ENCODE assay signal across 8 cellular contexts in the genomic region with DNA sequence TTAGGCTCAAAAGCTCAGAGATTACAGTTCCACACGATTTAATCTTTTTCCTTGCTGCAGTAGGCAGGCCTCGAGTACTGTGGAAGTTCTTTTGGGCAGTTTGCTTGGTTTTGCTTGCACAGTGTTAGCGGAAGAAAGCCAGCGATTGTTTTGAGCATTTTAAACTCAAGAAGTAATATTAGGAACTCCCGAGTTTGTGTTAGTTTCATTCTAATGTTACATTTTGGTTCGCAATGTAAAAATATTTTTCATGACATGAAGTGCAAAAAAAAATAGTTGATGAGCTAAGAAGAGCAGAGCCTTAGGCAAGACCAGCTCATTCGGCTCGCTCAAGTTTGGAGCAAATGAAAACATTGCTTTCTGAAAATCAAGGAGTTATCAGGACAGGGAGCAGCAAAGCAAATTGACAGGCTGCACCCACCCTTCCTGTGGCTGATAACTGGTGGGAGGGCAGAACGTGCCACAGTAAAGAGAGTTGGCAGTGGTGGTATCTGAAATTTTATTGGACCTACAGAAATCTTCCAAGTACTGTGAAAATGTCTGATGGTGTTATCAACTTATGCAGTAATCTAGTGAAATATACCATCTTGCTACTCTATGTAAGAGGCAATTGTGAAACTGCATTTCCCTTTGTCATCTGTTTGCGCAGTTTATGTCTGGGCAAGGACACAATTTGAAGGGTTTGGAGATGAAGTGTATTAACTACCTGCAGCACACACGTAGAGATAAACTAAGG. TPM values are rescaled to one million over a fixed set of nuclear protein-coding genes. Genes with fewer than 3 reads are reported as not detected.
A peak's percentile ranks its signal among the peaks of the same experiment; 100 is the strongest.
DNase-seq lines count a peak whose midpoint lies in the region; ATAC-seq and TF ChIP-seq lines count a peak whose summit lies in the region.

No MANE protein-coding gene starts in this region.

- H3K27me3 Mint-ChIP-seq in activated CD4-positive, alpha-beta T cell treated with anti-CD3 and anti-CD28 coated beads, Interleukin-2, amount 10 ng/mL, durations not matched to agents 7 days and 5 days = peaks cover 4% of the 10 kb centered on the region
- H3K27me3 Mint-ChIP-seq in activated B cell treated with CpG ODN at 0.5 μM for 24 hours = no peaks in the 10 kb centered on the region
- H3K27me3 Mint-ChIP-seq in stimulated activated naive B cell treated with anti-CD40 and anti-IgM and Interleukin-4, amounts not matched to agents 10 μg/mL and 1 μg/mL and 100 μg/mL, for 72 hours = no peaks in the 10 kb centered on the region

- intact Hi-C loops in activated B cell treated with CpG ODN at 0.5 μM for 24 hours (cut with micrococcal nuclease) = loop anchor here (1.0 to 10.0 kb wide), 5 partner anchors 11 to 859 kb away; a partner anchor contains a TSS
- intact Hi-C loops in right cardiac atrium (cut with DNase I) = loop anchor here in 3 of 4 donors (5.0 to 10.0 kb wide), 3 partner anchors 59 to 149 kb away; no protein-coding TSS in a partner anchor

- peaks cover 19% of the 10 kb centered on the region for H3K36me3 Mint-ChIP-seq in activated CD4-positive, alpha-beta T cell treated with anti-CD3 and anti-CD28 coated beads, Interleukin-2, amount 10 ng/mL, durations not matched to agents 7 days and 5 days (ENCODE audit: low read depth)
- peaks cover 9% of the 10 kb centered on the region for H3K36me3 Mint-ChIP-seq in activated B cell treated with CpG ODN at 0.5 μM for 24 hours (ENCODE audit: low read depth)
- H3K36me3 Mint-ChIP-seq in stimulated activated naive B cell treated with anti-CD40 and anti-IgM and Interleukin-4, amounts not matched to agents 10 μg/mL and 1 μg/mL and 100 μg/mL, for 72 hours = peaks cover 3 to 6% of the 10 kb centered on the region in 2 donors

- TF ChIP-seq CTCF in activated B cell treated with CpG ODN at 0.5 μM for 24 hours (IDR thresholded peaks at IDR 0.05) = no peak

- ATAC-seq in activated B cell treated with CpG ODN at 0.5 μM for 24 hours (ENCODE audit: low read depth) (no peak), right cardiac atrium (peak in 1 of 2 donors; percentile 11), GM18511 (IDR thresholded peaks at IDR 0.05; ENCODE audit: unreplicated experiment) (no peak)
- ATAC-seq in stimulated activated naive B cell treated with anti-CD40 and anti-IgM and Interleukin-4, amounts not matched to agents 10 μg/mL and 1 μg/mL and 100 μg/mL, for 72 hours (replicated peaks) = no peak

- CTCF ChIA-PET in activated CD4-positive, alpha-beta T cell treated with anti-CD3 and anti-CD28 coated beads, Interleukin-2, amount 10 ng/mL, durations not matched to agents 7 days and 5 days (lab: Charles Lee) = interaction anchor here (0.8 to 2.7 kb wide), 5 partner anchors 13 to 342 kb away, joined by 3 to 7 read pairs (median 5); no protein-coding TSS in a partner anchor
- CTCF ChIA-PET in activated B cell treated with CpG ODN at 0.5 μM for 24 hours (lab: Charles Lee) = interaction anchor here (3.0 to 3.5 kb wide), 2 partner anchors 57 to 143 kb away, joined by 17 to 18 read pairs; no protein-coding TSS in a partner anchor

- H3K4me1 Mint-ChIP-seq in activated CD4-positive, alpha-beta T cell treated with anti-CD3 and anti-CD28 coated beads, Interleukin-2, amount 10 ng/mL, durations not matched to agents 7 days and 5 days = peaks cover 54% of the 10 kb centered on the region
- peaks cover 62% of the 10 kb centered on the region for H3K4me1 Mint-ChIP-seq in activated B cell treated with CpG ODN at 0.5 μM for 24 hours
- peaks cover 24 to 68% of the 10 kb centered on the region in 2 donors for H3K4me1 Mint-ChIP-seq in stimulated activated naive B cell treated with anti-CD40 and anti-IgM and Interleukin-4, amounts not matched to agents 10 μg/mL and 1 μg/mL and 100 μg/mL, for 72 hours

- peak overlapping the region; percentile 93 for H3K4me3 Mint-ChIP-seq in activated CD4-positive, alpha-beta T cell treated with anti-CD3 and anti-CD28 coated beads, Interleukin-2, amount 10 ng/mL, durations not matched to agents 7 days and 5 days
- H3K4me3 Mint-ChIP-seq in activated B cell treated with CpG ODN at 0.5 μM for 24 hours = peak overlapping the region; percentile 96
- H3K4me3 Mint-ChIP-seq in stimulated activated naive B cell treated with anti-CD40 and anti-IgM and Interleukin-4, amounts not matched to agents 10 μg/mL and 1 μg/mL and 100 μg/mL, for 72 hours = peak overlapping the region; percentile 89 to 97

- peak overlapping the region; percentile 89 for H3K27ac ChIP-seq in right cardiac atrium (ENCODE audit: low read length)

- WGBS in right cardiac atrium = 5% methylated on average over 11 of the region's 11 CpGs

- POLR2A ChIA-PET in activated CD4-positive, alpha-beta T cell treated with anti-CD3 and anti-CD28 coated beads, Interleukin-2, amount 10 ng/mL, durations not matched to agents 7 days and 5 days (lab: Charles Lee) = interaction anchor here (0.6 to 1.0 kb wide), 2 partner anchors 97 to 200 kb away, joined by 3 read pairs; no protein-coding TSS in a partner anchor
- POLR2A ChIA-PET in activated B cell treated with CpG ODN at 0.5 μM for 24 hours (lab: Charles Lee) = interaction anchor here (0.7 to 6.0 kb wide), 8 partner anchors 8 to 45 kb away, joined by 3 to 56 read pairs (median 4); no protein-coding TSS in a partner anchor

- peak; percentile 44 for DNase-seq in activated CD4-positive, alpha-beta T cell treated with anti-CD3 and anti-CD28 coated beads, Interleukin-2, amount 10 ng/mL, durations not matched to agents 7 days and 5 days
- no peak for DNase-seq in activated CD4-positive, alpha-beta T cell treated with anti-CD3 and anti-CD28 coated beads, Interleukin-2, amount 50 U/mL, for 1 hour
- DNase-seq in activated B cell treated with CpG ODN at 0.5 μM for 24 hours (no peak), right cardiac atrium (peak in 1 of 3 donors; percentile 16), NCI-H2196 (lab: John Stamatoyannopoulos, UW; ENCODE audit: unreplicated experiment) (no peak), T-helper 9 cell (no peak)
- no peak for DNase-seq in stimulated activated naive B cell treated with anti-CD40 and anti-IgM and Interleukin-4, amounts not matched to agents 10 μg/mL and 1 μg/mL and 100 μg/mL, for 72 hours

- H3K4me1 ChIP-seq in right cardiac atrium (ENCODE audit: control insufficient read depth, insufficient read depth, low read length) = peaks cover 6% of the 10 kb centered on the region

- H3K9me3 Mint-ChIP-seq in activated CD4-positive, alpha-beta T cell treated with anti-CD3 and anti-CD28 coated beads, Interleukin-2, amount 10 ng/mL, durations not matched to agents 7 days and 5 days = no peaks in the 10 kb centered on the region
- no peaks in the 10 kb centered on the region for H3K9me3 Mint-ChIP-seq in activated B cell treated with CpG ODN at 0.5 μM for 24 hours
- H3K9me3 Mint-ChIP-seq in stimulated activated naive B cell treated with anti-CD40 and anti-IgM and Interleukin-4, amounts not matched to agents 10 μg/mL and 1 μg/mL and 100 μg/mL, for 72 hours = no peaks in the 10 kb centered on the region

- no peaks in the 10 kb centered on the region for H3K9me3 ChIP-seq in right cardiac atrium (ENCODE audit: control insufficient read depth, low read length)

- no peaks in the 10 kb centered on the region for H3K27me3 ChIP-seq in right cardiac atrium (ENCODE audit: control insufficient read depth, insufficient read depth)

- H3K4me3 ChIP-seq in right cardiac atrium (ENCODE audit: low read length) = peak overlapping the region; percentile 59

- H3K27ac Mint-ChIP-seq in activated CD4-positive, alpha-beta T cell treated with anti-CD3 and anti-CD28 coated beads, Interleukin-2, amount 10 ng/mL, durations not matched to agents 7 days and 5 days = peak overlapping the region; percentile 96
- peak overlapping the region; percentile 92 for H3K27ac Mint-ChIP-seq in activated B cell treated with CpG ODN at 0.5 μM for 24 hours
- H3K27ac Mint-ChIP-seq in stimulated activated naive B cell treated with anti-CD40 and anti-IgM and Interleukin-4, amounts not matched to agents 10 μg/mL and 1 μg/mL and 100 μg/mL, for 72 hours = peak overlapping the region; percentile 90

RNA-seq across cellular contexts. Expression of a gene that starts 1.4 kb away (rescaled TPM):
- 10 to 100 TPM; 48.8 to 50.9 TPM for total RNA-seq in activated CD4-positive, alpha-beta T cell treated with anti-CD3 and anti-CD28 coated beads, Interleukin-2, amount 10 ng/mL, durations not matched to agents 7 days and 5 days
- 33.3 and 40.0 TPM in 2 replicates for total RNA-seq in activated B cell treated with CpG ODN at 0.5 μM for 24 hours
- total RNA-seq in right cardiac atrium = 10 to 100 TPM; 36.7 to 47.4 (median 37.0) TPM
- polyA plus RNA-seq in right cardiac atrium = 12.5 TPM
